8 cellular contexts compared by ENCODE assay signal in the genomic region with DNA sequence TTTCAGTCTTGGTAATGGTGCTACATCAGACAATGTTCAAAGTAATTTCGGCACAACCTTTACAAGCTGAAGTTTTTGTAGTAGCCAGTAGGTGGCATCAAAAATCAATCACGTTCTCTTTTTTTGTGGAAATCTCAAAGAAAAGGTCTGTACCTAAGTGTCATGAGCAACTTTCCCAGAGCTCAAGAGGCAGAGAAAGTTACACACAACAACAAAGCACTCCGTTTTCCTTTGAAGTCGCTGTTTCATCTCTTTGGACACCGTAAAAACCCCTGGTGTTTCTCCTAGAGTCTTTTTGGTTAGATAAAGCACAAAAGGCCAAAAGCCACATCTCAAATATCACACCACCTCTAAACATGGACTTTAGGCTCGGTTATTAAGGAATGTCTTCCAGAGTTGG.
DNase-seq lines count a peak whose midpoint lies in the region; ATAC-seq and TF ChIP-seq lines count a peak whose summit lies in the region.

No MANE protein-coding gene starts in this region.

- no peak overlapping the region for H3K9ac ChIP-seq in adipocyte (ENCODE audit: low read length)

- H3K4me3 Mint-ChIP-seq in T-helper 2 cell treated with Interferon-gamma antibody and Interleukin-4, amounts not matched to agents 5 μg/mL and 100 μg/mL, for 36 hours = no peak overlapping the region

- H3K4me1 ChIP-seq in adipocyte (ENCODE audit: control insufficient read depth, insufficient read depth, low read length) = no peaks in the 10 kb centered on the region

- H3K4me3 ChIP-seq in AG10803 (ENCODE audit: low read length) (no peak overlapping the region), adipocyte (ENCODE audit: low read length) (no peak overlapping the region)

- H3K36me3 Mint-ChIP-seq in T-helper 2 cell treated with Interferon-gamma antibody and Interleukin-4, amounts not matched to agents 5 μg/mL and 100 μg/mL, for 36 hours (ENCODE audit: low read depth) = no peaks in the 10 kb centered on the region

- DNase-seq in AG10803 (ENCODE audit: low read depth) (peak; percentile 12), GM13977 (ENCODE audit: low spot score) (peak; percentile 12), NCI-H1694 (lab: John Stamatoyannopoulos, UW) (peak; percentile 55), adipocyte (ENCODE audit: low read depth) (peak; percentile 71), kidney tubule cell (ENCODE audit: low spot score) (peak; percentile 51)
- no peak for DNase-seq in T-helper 2 cell treated with Interferon-gamma antibody and Interleukin-4, amounts not matched to agents 5 μg/mL and 100 μg/mL, for 36 hours (ENCODE audit: low spot score)

- no peak overlapping the region for H3K27ac Mint-ChIP-seq in T-helper 2 cell treated with Interferon-gamma antibody and Interleukin-4, amounts not matched to agents 5 μg/mL and 100 μg/mL, for 36 hours

- no peaks in the 10 kb centered on the region for H3K27me3 ChIP-seq in adipocyte (replicated peaks; ENCODE audit: control insufficient read depth, insufficient read depth, low read length)

- TF ChIP-seq CTCF in AG10803 (conservative IDR thresholded peaks at IDR 0.05; ENCODE audit: low read length) (peak; percentile 65), GM13977 (IDR thresholded peaks at IDR 0.05; ENCODE audit: extremely low read depth, insufficient read depth, missing control alignments) (peak; percentile 64)

- in situ Hi-C loops in GM13977 (cut with MboI; ENCODE audit: low pct_unique_long_range_greater_than_20kb, low sequenced_read_pairs, unreplicated experiment) = no loop called here

- H3K27me3 Mint-ChIP-seq in T-helper 2 cell treated with Interferon-gamma antibody and Interleukin-4, amounts not matched to agents 5 μg/mL and 100 μg/mL, for 36 hours (ENCODE audit: low read depth) = peaks cover 2% of the 10 kb centered on the region

- H3K4me1 Mint-ChIP-seq in T-helper 2 cell treated with Interferon-gamma antibody and Interleukin-4, amounts not matched to agents 5 μg/mL and 100 μg/mL, for 36 hours (ENCODE audit: low read depth) = no peaks in the 10 kb centered on the region

- H3K36me3 ChIP-seq in adipocyte (ENCODE audit: control insufficient read depth, insufficient read depth, low read length, severe bottlenecking) = no peaks in the 10 kb centered on the region

- no peaks in the 10 kb centered on the region for H3K9me3 Mint-ChIP-seq in T-helper 2 cell treated with Interferon-gamma antibody and Interleukin-4, amounts not matched to agents 5 μg/mL and 100 μg/mL, for 36 hours

- H3K9me3 ChIP-seq in adipocyte (ENCODE audit: control insufficient read depth, low read length) = no peaks in the 10 kb centered on the region

- ATAC-seq in HG02870 (IDR thresholded peaks at IDR 0.05; ENCODE audit: unreplicated experiment) (peak; percentile 88), GM21737 (IDR thresholded peaks at IDR 0.05; ENCODE audit: unreplicated experiment) (no peak)
